34 cellular contexts compared by ENCODE assay signal in the genomic region with DNA sequence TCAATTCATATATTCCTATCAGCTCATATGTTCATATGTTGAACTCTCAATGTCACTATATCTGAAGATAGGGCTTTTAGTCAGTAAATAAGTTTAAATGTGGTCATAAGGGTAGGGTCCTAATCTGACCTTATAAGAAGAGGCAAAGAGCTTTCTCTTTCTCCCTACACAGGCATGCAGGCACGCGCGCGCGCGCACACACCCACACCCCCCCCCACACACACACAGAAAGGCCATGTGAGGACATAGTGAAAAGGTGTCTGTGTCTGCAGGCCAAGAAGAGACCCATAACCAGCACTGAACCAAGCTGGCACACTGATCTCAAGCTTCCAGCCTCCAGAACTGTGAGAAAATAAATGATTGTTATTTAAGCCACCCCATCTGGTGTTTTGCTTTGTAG.
"Had no signal": no experiment of that assay in that cellular context is flagged by ENCODE, and none has a peak within 500 bp of the region (broad histone marks: within the 10 kb centered on the region; RNA-seq: fewer than 3 reads in every experiment).

No MANE protein-coding gene starts in this region.

- H3K9me3 ChIP-seq: adrenal gland, body of pancreas, breast epithelium had no signal

- H3K27ac ChIP-seq: adrenal gland, body of pancreas, brain microvascular endothelial cell, breast epithelium, coronary artery, VCaP had no signal

- H3K4me1 ChIP-seq: adrenal gland, breast epithelium had no signal

- H3K4me3 ChIP-seq: adrenal gland, body of pancreas, breast epithelium, coronary artery had no signal

- ATAC-seq: activated CD4-positive, alpha-beta T cell treated with anti-CD3 and anti-CD28 coated beads for 36 hours; activated CD4-positive, CD25-positive, alpha-beta regulatory T cell treated with anti-CD3 and anti-CD28 coated beads, Interleukin-2, amount 50 U/mL, for 24 hours; activated CD8-positive, alpha-beta memory T cell treated with anti-CD3 and anti-CD28 coated beads, Interleukin-2, amount 10 ng/mL, durations not matched to agents 7 days and 5 days; activated CD8-positive, alpha-beta T cell treated with anti-CD3 and anti-CD28 coated beads, Interleukin-2, amount 10 ng/mL, durations not matched to agents 7 days and 5 days; activated naive CD4-positive, alpha-beta T cell treated with anti-CD3 and anti-CD28 coated beads, Interleukin-2, amount 50 U/mL, for 72 hours; body of pancreas; WTC11 had no signal

- H3K4me1 Mint-ChIP-seq: activated CD4-positive, alpha-beta memory T cell treated with anti-CD3 and anti-CD28 coated beads, Interleukin-2, amount 10 ng/mL, durations not matched to agents 7 days and 5 days; activated CD4-positive, alpha-beta T cell treated with anti-CD3 and anti-CD28 coated beads for 36 hours; activated CD4-positive, alpha-beta T cell treated with anti-CD3 and anti-CD28 coated beads, Interleukin-2, amount 10 ng/mL, durations not matched to agents 7 days and 5 days; activated CD8-positive, alpha-beta memory T cell treated with anti-CD3 and anti-CD28 coated beads, Interleukin-2, amount 10 ng/mL, durations not matched to agents 7 days and 5 days; WTC11 had no signal

- DNase-seq: activated CD4-positive, alpha-beta memory T cell treated with anti-CD3 and anti-CD28 coated beads, Interleukin-2, amount 10 ng/mL, durations not matched to agents 7 days and 5 days; activated CD4-positive, alpha-beta T cell treated with anti-CD3 and anti-CD28 coated beads for 1 hour; activated CD4-positive, alpha-beta T cell treated with anti-CD3 and anti-CD28 coated beads for 36 hours; activated CD4-positive, alpha-beta T cell treated with anti-CD3 and anti-CD28 coated beads for 48 hours; activated CD4-positive, alpha-beta T cell treated with anti-CD3 and anti-CD28 coated beads, Interleukin-2, amount 10 ng/mL, durations not matched to agents 7 days and 5 days; activated CD4-positive, alpha-beta T cell treated with anti-CD3 and anti-CD28 coated beads, Interleukin-2, amount 50 U/mL, for 48 hours; activated CD4-positive, CD25-positive, alpha-beta regulatory T cell; activated CD8-positive, alpha-beta memory T cell treated with anti-CD3 and anti-CD28 coated beads for 24 hours; activated CD8-positive, alpha-beta memory T cell treated with anti-CD3 and anti-CD28 coated beads, Interleukin-2, amount 10 ng/mL, durations not matched to agents 7 days and 5 days; activated CD8-positive, alpha-beta memory T cell treated with anti-CD3 and anti-CD28 coated beads, Interleukin-2, amount 50 U/mL, for 48 hours; activated CD8-positive, alpha-beta T cell treated with anti-CD3 and anti-CD28 coated beads, Interleukin-2, amount 10 ng/mL, durations not matched to agents 7 days and 5 days; activated effector memory CD4-positive, alpha-beta T cell treated with anti-CD3 and anti-CD28 coated beads, Interleukin-2, amount 50 U/mL, for 16 hours; activated gamma-delta T cell treated with Interleukin-2 at 50 U/mL for 16 hours; activated naive CD4-positive, alpha-beta T cell; activated naive CD4-positive, alpha-beta T cell treated with anti-CD3 and anti-CD28 coated beads for 36 hours; activated naive CD4-positive, alpha-beta T cell treated with anti-CD3 and anti-CD28 coated beads, Interleukin-2, amount 50 U/mL, for 16 hours; activated naive CD8-positive, alpha-beta T cell treated with anti-CD3 and anti-CD28 coated beads for 36 hours; activated T-cell treated with anti-CD3 and anti-CD28 coated beads, Interleukin-2, amount 50 U/mL, for 24 hours; activated T-cell treated with anti-CD3 and anti-CD28 coated beads, Interleukin-2, amount 50 U/mL, for 48 hours; adrenal gland; amniotic stem cell; aorta; body of pancreas; brain microvascular endothelial cell; central memory CD4-positive, alpha-beta T cell; T-helper 2 cell; T-helper 9 cell had no signal

- H3K27ac Mint-ChIP-seq: activated CD4-positive, alpha-beta memory T cell treated with anti-CD3 and anti-CD28 coated beads, Interleukin-2, amount 10 ng/mL, durations not matched to agents 7 days and 5 days; activated CD4-positive, alpha-beta T cell treated with anti-CD3 and anti-CD28 coated beads for 36 hours; activated CD4-positive, alpha-beta T cell treated with anti-CD3 and anti-CD28 coated beads, Interleukin-2, amount 10 ng/mL, durations not matched to agents 7 days and 5 days; activated CD8-positive, alpha-beta memory T cell treated with anti-CD3 and anti-CD28 coated beads, Interleukin-2, amount 10 ng/mL, durations not matched to agents 7 days and 5 days; activated CD8-positive, alpha-beta T cell treated with anti-CD3 and anti-CD28 coated beads, Interleukin-2, amount 10 ng/mL, durations not matched to agents 7 days and 5 days; activated naive CD4-positive, alpha-beta T cell treated with anti-CD3 and anti-CD28 coated beads for 36 hours; activated naive CD4-positive, alpha-beta T cell treated with anti-CD3 and anti-CD28 coated beads, Interleukin-2, amount 50 U/mL, for 72 hours; activated naive CD8-positive, alpha-beta T cell treated with anti-CD3 and anti-CD28 coated beads for 36 hours; activated T-cell treated with anti-CD3 and anti-CD28 coated beads, Interleukin-2, amount 50 U/mL, for 24 hours; T-helper 2 cell treated with Interferon-gamma antibody and Interleukin-4, amounts not matched to agents 5 μg/mL and 100 μg/mL, for 36 hours; WTC11 had no signal

- H3K36me3 ChIP-seq: adrenal gland, brain microvascular endothelial cell, breast epithelium had no signal

- H3K4me3 Mint-ChIP-seq: activated CD4-positive, alpha-beta memory T cell treated with anti-CD3 and anti-CD28 coated beads, Interleukin-2, amount 10 ng/mL, durations not matched to agents 7 days and 5 days; activated CD4-positive, alpha-beta T cell treated with anti-CD3 and anti-CD28 coated beads for 36 hours; activated CD4-positive, alpha-beta T cell treated with anti-CD3 and anti-CD28 coated beads, Interleukin-2, amount 10 ng/mL, durations not matched to agents 7 days and 5 days; activated CD8-positive, alpha-beta memory T cell treated with anti-CD3 and anti-CD28 coated beads, Interleukin-2, amount 10 ng/mL, durations not matched to agents 7 days and 5 days; activated CD8-positive, alpha-beta T cell treated with anti-CD3 and anti-CD28 coated beads, Interleukin-2, amount 10 ng/mL, durations not matched to agents 7 days and 5 days; activated naive CD4-positive, alpha-beta T cell treated with anti-CD3 and anti-CD28 coated beads for 36 hours; activated naive CD8-positive, alpha-beta T cell treated with anti-CD3 and anti-CD28 coated beads for 36 hours; activated T-cell treated with anti-CD3 and anti-CD28 coated beads, Interleukin-2, amount 50 U/mL, for 24 hours; T-helper 2 cell treated with Interferon-gamma antibody and Interleukin-4, amounts not matched to agents 5 μg/mL and 100 μg/mL, for 36 hours; WTC11 had no signal

- H3K36me3 Mint-ChIP-seq: activated CD8-positive, alpha-beta memory T cell treated with anti-CD3 and anti-CD28 coated beads, Interleukin-2, amount 10 ng/mL, durations not matched to agents 7 days and 5 days; activated naive CD4-positive, alpha-beta T cell treated with anti-CD3 and anti-CD28 coated beads, Interleukin-2, amount 50 U/mL, for 72 hours; activated naive CD8-positive, alpha-beta T cell treated with anti-CD3 and anti-CD28 coated beads for 36 hours; WTC11 had no signal

- H3K9me3 Mint-ChIP-seq: activated CD4-positive, alpha-beta memory T cell treated with anti-CD3 and anti-CD28 coated beads, Interleukin-2, amount 10 ng/mL, durations not matched to agents 7 days and 5 days; activated CD4-positive, alpha-beta T cell treated with anti-CD3 and anti-CD28 coated beads, Interleukin-2, amount 10 ng/mL, durations not matched to agents 7 days and 5 days; activated naive CD4-positive, alpha-beta T cell treated with anti-CD3 and anti-CD28 coated beads for 36 hours; activated naive CD4-positive, alpha-beta T cell treated with anti-CD3 and anti-CD28 coated beads, Interleukin-2, amount 50 U/mL, for 72 hours; activated naive CD8-positive, alpha-beta T cell treated with anti-CD3 and anti-CD28 coated beads for 36 hours; activated T-cell treated with anti-CD3 and anti-CD28 coated beads, Interleukin-2, amount 50 U/mL, for 24 hours; T-helper 2 cell treated with Interferon-gamma antibody and Interleukin-4, amounts not matched to agents 5 μg/mL and 100 μg/mL, for 36 hours; WTC11 had no signal

- H3K27me3 ChIP-seq: adrenal gland, body of pancreas, brain microvascular endothelial cell, breast epithelium had no signal
